27 cellular contexts compared by ENCODE assay signal in genomic region chr12:67598598-67598997, GRCh38.
"Had no signal": no experiment of that assay in that cellular context is flagged by ENCODE, and none has a peak within 500 bp of the region (broad histone marks: within the 10 kb centered on the region; RNA-seq: fewer than 3 reads in every experiment).

No MANE protein-coding gene starts in this region.

- H3K9me3 ChIP-seq: ovary, psoas muscle, right lobe of liver, sigmoid colon, stomach, thoracic aorta, thyroid gland, tibial nerve, upper lobe of left lung, vagina had no signal

- H3K4me2 ChIP-seq: neural progenitor cell had no signal

- H3K4me1 ChIP-seq: neural progenitor cell, psoas muscle, right lobe of liver, upper lobe of left lung had no signal

- H3K9me3 Mint-ChIP-seq: stimulated activated effector memory CD8-positive, alpha-beta T cell treated with anti-CD3 and anti-CD28 coated beads, Interleukin-12 subunit alpha, Interleukin-12 subunit beta, amount 100 ng/mL, for 72 hours had no signal

- H3K36me3 Mint-ChIP-seq: neural progenitor cell; stimulated activated effector memory CD8-positive, alpha-beta T cell treated with anti-CD3 and anti-CD28 coated beads, Interleukin-12 subunit alpha, Interleukin-12 subunit beta, amount 100 ng/mL, for 72 hours; stimulated activated naive B cell treated with anti-CD40 and anti-IgM and Interleukin-4, amounts not matched to agents 10 μg/mL and 1 μg/mL and 100 μg/mL, for 72 hours had no signal

- H3K27ac ChIP-seq: neural progenitor cell, ovary, parathyroid adenoma, psoas muscle, right lobe of liver, sigmoid colon, stomach, thoracic aorta, thyroid gland, tibial nerve, upper lobe of left lung, vagina had no signal

- DNase-seq: occipital lobe; ovary; posterior cingulate gyrus; psoas muscle; right cardiac atrium; right lobe of liver; sigmoid colon; small intestine; stimulated activated CD4-positive, alpha-beta T cell treated with anti-CD3 and anti-CD28 coated beads, Interleukin-15, amount 100 ng/mL, for 24 hours; stimulated activated CD4-positive, alpha-beta T cell treated with anti-CD3 and anti-CD28 coated beads, Interleukin-2, amount 100 ng/mL, for 24 hours; stimulated activated CD4-positive, alpha-beta T cell treated with anti-CD3 and anti-CD28 coated beads, Interleukin-2, amount 100 ng/mL, for 48 hours; stimulated activated CD4-positive, alpha-beta T cell treated with anti-CD3 and anti-CD28 coated beads, Interleukin-4, amount 100 ng/mL, for 24 hours; stimulated activated naive B cell treated with anti-CD40 and anti-IgM and Interleukin-4, amounts not matched to agents 10 μg/mL and 1 μg/mL and 100 μg/mL, for 72 hours; stimulated activated naive CD4-positive, alpha-beta T cell treated with Interleukin-2 at 50 U/mL for 16 hours; stomach; thyroid gland; trophoblast cell; upper lobe of left lung had no signal

- H3K4me1 Mint-ChIP-seq: neural progenitor cell had no signal

- H3K27me3 ChIP-seq: neural progenitor cell, ovary, right lobe of liver, sigmoid colon, stomach, thyroid gland, tibial nerve, upper lobe of left lung, vagina had no signal

- H3K79me2 ChIP-seq: parathyroid adenoma had no signal

- H3K36me3 ChIP-seq: neural progenitor cell, ovary, right lobe of liver, sigmoid colon, stomach, thoracic aorta, thyroid gland, tibial nerve, upper lobe of left lung, vagina had no signal

- H3K9ac ChIP-seq: neural progenitor cell, parathyroid adenoma had no signal

- H3K4me3 ChIP-seq: neural progenitor cell, ovary, psoas muscle, right lobe of liver, sigmoid colon, stomach, thoracic aorta, thyroid gland, tibial nerve, upper lobe of left lung, vagina had no signal

- H3K27me3 Mint-ChIP-seq: progenitor cell of endocrine pancreas; stimulated activated naive B cell treated with anti-CD40 and anti-IgM and Interleukin-4, amounts not matched to agents 10 μg/mL and 1 μg/mL and 100 μg/mL, for 72 hours; stimulated activated naive CD8-positive, alpha-beta T cell treated with anti-CD3 and anti-CD28 coated beads, Interleukin-15, Interleukin-2, amounts not matched to agents 100 ng/mL and 50 ng/mL, for 24 hours had no signal

- ATAC-seq: psoas muscle; right cardiac atrium; right lobe of liver; stimulated activated effector memory CD8-positive, alpha-beta T cell treated with anti-CD3 and anti-CD28 coated beads, Interleukin-12 subunit alpha, Interleukin-12 subunit beta, amount 100 ng/mL, for 72 hours; stimulated activated naive B cell treated with anti-CD40 and anti-IgM and Interleukin-4, amounts not matched to agents 10 μg/mL and 1 μg/mL and 100 μg/mL, for 72 hours had no signal

- H3K27ac Mint-ChIP-seq: nephron; neural progenitor cell; progenitor cell of endocrine pancreas; stimulated activated effector memory CD8-positive, alpha-beta T cell treated with anti-CD3 and anti-CD28 coated beads, Interleukin-12 subunit alpha, Interleukin-12 subunit beta, amount 100 ng/mL, for 72 hours; stimulated activated naive B cell treated with anti-CD40 and anti-IgM and Interleukin-4, amounts not matched to agents 10 μg/mL and 1 μg/mL and 100 μg/mL, for 72 hours; stimulated activated naive CD8-positive, alpha-beta T cell treated with anti-CD3 and anti-CD28 coated beads, Interleukin-15, Interleukin-2, amounts not matched to agents 100 ng/mL and 50 ng/mL, for 24 hours had no signal

- H2AFZ ChIP-seq: neural progenitor cell, parathyroid adenoma had no signal

- H3K4me3 Mint-ChIP-seq: nephron; neural progenitor cell; stimulated activated effector memory CD8-positive, alpha-beta T cell treated with anti-CD3 and anti-CD28 coated beads, Interleukin-12 subunit alpha, Interleukin-12 subunit beta, amount 100 ng/mL, for 72 hours; stimulated activated naive B cell treated with anti-CD40 and anti-IgM and Interleukin-4, amounts not matched to agents 10 μg/mL and 1 μg/mL and 100 μg/mL, for 72 hours; stimulated activated naive CD8-positive, alpha-beta T cell treated with anti-CD3 and anti-CD28 coated beads, Interleukin-15, Interleukin-2, amounts not matched to agents 100 ng/mL and 50 ng/mL, for 24 hours had no signal
